ENCODE assay signal across 14 cellular contexts in the genomic region with DNA sequence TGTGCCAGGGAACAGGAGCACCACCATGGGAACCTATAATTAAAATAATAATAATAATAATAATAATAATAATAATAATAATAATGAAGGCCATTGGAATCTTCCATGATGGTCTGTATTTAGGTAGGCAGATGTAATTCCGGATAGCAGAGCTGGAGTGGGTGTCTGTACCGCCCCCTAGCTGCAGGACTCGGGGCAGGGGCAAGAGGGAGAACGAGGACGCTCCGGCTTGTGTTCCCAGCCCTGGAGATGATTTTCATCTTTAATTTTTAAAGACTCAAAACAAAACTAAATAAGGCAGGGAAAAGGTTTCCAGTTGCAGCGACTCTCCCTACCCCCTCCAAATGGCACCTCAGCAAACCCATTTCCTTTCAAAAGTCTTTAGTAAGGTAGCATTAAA.
DNase-seq lines count a peak whose midpoint lies in the region; ATAC-seq and TF ChIP-seq lines count a peak whose summit lies in the region.
"Had no signal": no experiment of that assay in that cellular context is flagged by ENCODE, and none has a peak within 500 bp of the region (broad histone marks: within the 10 kb centered on the region; RNA-seq: fewer than 3 reads in every experiment).

No MANE protein-coding gene starts in this region.

- no peaks in the 10 kb centered on the region for H3K27me3 Mint-ChIP-seq in activated naive CD4-positive, alpha-beta T cell treated with anti-CD3 and anti-CD28 coated beads for 36 hours (ENCODE audit: low read depth)

- no peaks in the 10 kb centered on the region for H3K9me3 ChIP-seq in Karpas-422 (ENCODE audit: low read length)
- H3K9me3 ChIP-seq in testis = no peaks in the 10 kb centered on the region
- H3K9me3 ChIP-seq: pancreas, thyroid gland had no signal

- in situ Hi-C loops in astrocyte of the spinal cord (cut with HindIII; ENCODE audit: low sequenced_read_pairs) = no loop called here

- no peak overlapping the region for H3K4me2 ChIP-seq in Karpas-422 (ENCODE audit: low read depth, low read length, poor library complexity, severe bottlenecking)

- ATAC-seq in HG03196 (IDR thresholded peaks at IDR 0.05; ENCODE audit: unreplicated experiment) = no peak
- ATAC-seq: pancreas had no signal

- peak; percentile 31 for DNase-seq in activated naive CD4-positive, alpha-beta T cell treated with anti-CD3 and anti-CD28 coated beads for 36 hours
- DNase-seq in activated naive CD4-positive, alpha-beta T cell (lab: John Stamatoyannopoulos, UW) = no peak
- peak; percentile 75 for DNase-seq in Karpas-422
- DNase-seq in astrocyte of the spinal cord (ENCODE audit: low read depth, low spot score) = no peak
- peak; percentile 54 for DNase-seq in testis
- DNase-seq in 8988T = no peak
- DNase-seq in SW480 (ENCODE audit: low spot score) = no peak
- DNase-seq: GOT3, islet precursor cell, NCI-H226, pancreas, thyroid gland had no signal

- no peaks in the 10 kb centered on the region for H3K9me2 ChIP-seq in Karpas-422 (replicated peaks; ENCODE audit: insufficient read depth, low read length)

- H3K27me3 ChIP-seq in Karpas-422 (ENCODE audit: low read length) (no peaks in the 10 kb centered on the region), testis (no peaks in the 10 kb centered on the region)

- intact Hi-C loops in activated naive CD4-positive, alpha-beta T cell treated with anti-CD3 and anti-CD28 coated beads for 36 hours (cut with micrococcal nuclease) = no loop called here
- intact Hi-C loops in testis (cut with DNase I; ENCODE audit: low total_unique reads) = no loop called here

- no peaks in the 10 kb centered on the region for H4K20me1 ChIP-seq in Karpas-422 (ENCODE audit: insufficient read depth, low read depth, low read length)

- WGBS in testis, 2 donors = 40 to 48% methylated on average over 7 of the region's 7 CpGs

- peaks cover 4% of the 10 kb centered on the region for H3K4me1 Mint-ChIP-seq in activated naive CD4-positive, alpha-beta T cell treated with anti-CD3 and anti-CD28 coated beads for 36 hours (ENCODE audit: low read depth)
- H3K4me1 Mint-ChIP-seq: B cell had no signal

- H3K36me3 ChIP-seq in Karpas-422 (ENCODE audit: insufficient read depth, low read length) (no peaks in the 10 kb centered on the region), testis (ENCODE audit: low read depth, missing control alignments) (no peaks in the 10 kb centered on the region)
- H3K36me3 ChIP-seq: pancreas, thyroid gland had no signal

- no peak overlapping the region for H2AFZ ChIP-seq in Karpas-422 (ENCODE audit: low read length)

- H3K4me1 ChIP-seq in Karpas-422 (ENCODE audit: low read length) (no peaks in the 10 kb centered on the region), testis (no peaks in the 10 kb centered on the region)
- H3K4me1 ChIP-seq: pancreas, thyroid gland had no signal

- H3K36me3 Mint-ChIP-seq in activated naive CD4-positive, alpha-beta T cell treated with anti-CD3 and anti-CD28 coated beads for 36 hours (ENCODE audit: low read depth) = no peaks in the 10 kb centered on the region

- CTCF ChIA-PET in activated naive CD4-positive, alpha-beta T cell treated with anti-CD3 and anti-CD28 coated beads for 36 hours (lab: Charles Lee) = interaction anchor here (0.7 to 1.2 kb wide), 4 partner anchors 9 to 1736 kb away, joined by 3 read pairs; no protein-coding TSS in a partner anchor

- no peak overlapping the region for H3K4me3 Mint-ChIP-seq in activated naive CD4-positive, alpha-beta T cell treated with anti-CD3 and anti-CD28 coated beads for 36 hours
- H3K4me3 Mint-ChIP-seq: B cell had no signal

- TF ChIP-seq CTCF in astrocyte of the spinal cord (IDR thresholded peaks at IDR 0.05; ENCODE audit: low read depth, low read length) = peak; percentile 7
- TF ChIP-seq CTCF in testis (IDR thresholded peaks at IDR 0.05) = peak in 2 of 3 experiments; percentile 21 to 45

- H3K79me2 ChIP-seq in Karpas-422 (ENCODE audit: low read length) = no peaks in the 10 kb centered on the region

- H3K27ac ChIP-seq in Karpas-422 (ENCODE audit: low read length) = no peak overlapping the region
- no peak overlapping the region for H3K27ac ChIP-seq in testis
- H3K27ac ChIP-seq: pancreas, thyroid gland had no signal

- H3K9ac ChIP-seq in Karpas-422 (ENCODE audit: low read length) = no peak overlapping the region

- no peak for TF ChIP-seq POLR2A in testis (IDR thresholded peaks at IDR 0.05)

- H3K4me3 ChIP-seq in Karpas-422 (ENCODE audit: low read length) (no peak overlapping the region), astrocyte of the spinal cord (ENCODE audit: low read depth, low read length) (no peak overlapping the region), testis (no peak overlapping the region)
- H3K4me3 ChIP-seq: pancreas, thyroid gland had no signal

- no peak overlapping the region for H3K27ac Mint-ChIP-seq in activated naive CD4-positive, alpha-beta T cell treated with anti-CD3 and anti-CD28 coated beads for 36 hours
- H3K27ac Mint-ChIP-seq: B cell had no signal

- H3K9me3 Mint-ChIP-seq in activated naive CD4-positive, alpha-beta T cell treated with anti-CD3 and anti-CD28 coated beads for 36 hours = no peaks in the 10 kb centered on the region

Comparison
In these comparisons a context has a peak if more than half of its experiments do, and no peak if none do; other contexts are left out.
1. DNase-seq: peak in activated naive CD4-positive, alpha-beta T cell treated with anti-CD3 and anti-CD28 coated beads for 36 hours (single experiment), Karpas-422 (single experiment) and testis (single experiment); none in activated naive CD4-positive, alpha-beta T cell (0 of 4), astrocyte of the spinal cord (single experiment), 8988T (single experiment) and SW480 (single experiment).